8 cellular contexts compared by ENCODE assay signal in genomic region chr19:11887247-11887617, GRCh38. TPM values are rescaled to one million over a fixed set of nuclear protein-coding genes. Genes with fewer than 3 reads are reported as not detected.
DNase-seq lines count a peak whose midpoint lies in the region; ATAC-seq, FAIRE-seq and TF ChIP-seq lines count a peak whose summit lies in the region.

No MANE protein-coding gene starts in this region.

- no peak for TF ChIP-seq EP300 in GM12878 (IDR thresholded peaks at IDR 0.05; ENCODE audit: borderline replicate concordance in 1 of 2, control insufficient read depth in 1 of 2, low read depth in 2 of 2, low read length in 2 of 2)
- TF ChIP-seq EP300 in transverse colon (IDR thresholded peaks at IDR 0.05; ENCODE audit: low read depth), result no peak

- TF ChIP-seq POLR2A in GM12878 (IDR thresholded peaks at IDR 0.05; ENCODE audit: low read depth, low read length) (no peak), right lobe of liver (IDR thresholded peaks at IDR 0.05) (no peak), transverse colon (IDR thresholded peaks at IDR 0.05) (no peak)

- POLR2A ChIA-PET in GM12878 (lab: Charles Lee), result no interaction called here

- H3K27me3 Mint-ChIP-seq in activated T-cell treated with anti-CD3 and anti-CD28 coated beads, Interleukin-2, amount 50 U/mL, for 72 hours (ENCODE audit: low read depth), result no peaks in the 10 kb centered on the region

- RAD21 ChIA-PET in GM12878 (lab: Charles Lee; ENCODE audit: unreplicated experiment), result no interaction called here

- in situ Hi-C loops in GM12878 (cut with MboI), result no loop called here
- in situ Hi-C loops in transverse colon (cut with MboI; ENCODE audit: low pct_ligation_motif_present in 1 of 4, low pct_unique_long_range_greater_than_20kb in 1 of 4, low sequenced_read_pairs in 3 of 4), result loop anchor here in 2 of 4 donors (25.0 kb wide), 2 partner anchors 100 to 250 kb away; partner anchors contain the start of gene ZNF20 (in 1 of the 2)

- H3K4me1 ChIP-seq in GM12878 (ENCODE audit: control insufficient read depth, insufficient read depth, low read length) (no peaks in the 10 kb centered on the region; the same call in 1 of the 2 replicates), right lobe of liver (no peaks in the 10 kb centered on the region), transverse colon (peaks cover 0 to 33% (median 20%) of the 10 kb centered on the region in 4 donors)

- peak overlapping the region; percentile 89 to 90 for H3K4me3 Mint-ChIP-seq in activated T-cell treated with anti-CD3 and anti-CD28 coated beads, Interleukin-2, amount 50 U/mL, for 72 hours

- no peak for TF ChIP-seq CTCF in GM12878 (IDR thresholded peaks at IDR 0.05 in 2 of 3, conservative IDR thresholded peaks at IDR 0.05 in 1 of 3; ENCODE audit: control insufficient read depth in 2 of 3, extremely low read depth in 1 of 3, insufficient read depth in 1 of 3, low read depth in 3 of 3, low read length in 3 of 3)
- no peak for TF ChIP-seq CTCF in right lobe of liver (IDR thresholded peaks at IDR 0.05)
- no peak for TF ChIP-seq CTCF in transverse colon (IDR thresholded peaks at IDR 0.05)

- SMC1A ChIA-PET in GM12878 (lab: Charles Lee; ENCODE audit: uncharacterized antibody, unreplicated experiment), result interaction anchor here (1.1 kb wide), 1 partner anchor 90 kb away, joined by 3 read pairs; no protein-coding TSS in a partner anchor

- 27% methylated on average over 7 of the region's 7 CpGs for WGBS in GM12878 (ENCODE audit: insufficient coverage, insufficient replicate concordance, low lambda C conversion rate, missing lambda C conversion rate)
- 28% methylated on average over 4 of the region's 7 CpGs for WGBS in right lobe of liver (ENCODE audit: insufficient coverage, low coverage, low lambda C conversion rate, missing lambda C conversion rate)
- WGBS in transverse colon (ENCODE audit: low coverage in 1 of 2), 2 donors, result 28% methylated on average over 7 of the region's 7 CpGs; no CpG with 5 or more reads in 1 of the 2 donors

- no peaks in the 10 kb centered on the region for H3K36me3 ChIP-seq in GM12878 (ENCODE audit: control insufficient read depth in 2 of 2, insufficient read depth in 2 of 2, low read length in 1 of 2)
- no peaks in the 10 kb centered on the region for H3K36me3 ChIP-seq in right lobe of liver
- H3K36me3 ChIP-seq in transverse colon, result no peaks in the 10 kb centered on the region

- CTCF ChIA-PET in GM12878 (lab: Yijun Ruan, JAX), result no interaction called here

- H3K27ac ChIP-seq in GM12878 (ENCODE audit: control insufficient read depth, insufficient read depth), result no peak overlapping the region
- peak overlapping the region in 2 of 3 donors; percentile 87 to 91 for H3K27ac ChIP-seq in right lobe of liver
- H3K27ac ChIP-seq in transverse colon, result peak overlapping the region; percentile 88 to 95 (median 94)

- H3K36me3 Mint-ChIP-seq in activated T-cell treated with anti-CD3 and anti-CD28 coated beads, Interleukin-2, amount 50 U/mL, for 72 hours (ENCODE audit: insufficient read depth in 2 of 2), result peaks cover 2 to 3% of the 10 kb centered on the region in 2 donors

- H3K9ac ChIP-seq in GM12878 (ENCODE audit: control insufficient read depth, insufficient read depth, low read length), result no peak overlapping the region

- H3K27me3 ChIP-seq in GM12878 (replicated peaks in 1 of 2; ENCODE audit: control insufficient read depth in 2 of 2, insufficient read depth in 2 of 2, low read length in 1 of 2) (no peaks in the 10 kb centered on the region), right lobe of liver (no peaks in the 10 kb centered on the region), transverse colon (no peaks in the 10 kb centered on the region)

- H4K20me1 ChIP-seq in GM12878 (ENCODE audit: control insufficient read depth, insufficient read depth), result no peaks in the 10 kb centered on the region

- no peak for FAIRE-seq in GM12878 (lab: Jason Lieb, UNC)

- peaks cover 18% of the 10 kb centered on the region for H3K4me1 Mint-ChIP-seq in activated T-cell treated with anti-CD3 and anti-CD28 coated beads, Interleukin-2, amount 50 U/mL, for 72 hours (ENCODE audit: low read depth)

- peaks cover 2 to 3% of the 10 kb centered on the region in 2 donors for H3K9me3 Mint-ChIP-seq in activated T-cell treated with anti-CD3 and anti-CD28 coated beads, Interleukin-2, amount 50 U/mL, for 72 hours

- no TSS peak for BruUV-seq in GM12878 (replicated peaks; lab: Mats Ljungman, UMichigan)

- peak overlapping the region; percentile 79 for H3K4me2 ChIP-seq in GM12878 (ENCODE audit: control insufficient read depth, insufficient read depth)

- peak overlapping the region; percentile 82 for H2AFZ ChIP-seq in GM12878 (ENCODE audit: control insufficient read depth, low read depth, low read length)

- no peak for TF ChIP-seq RAD21 in GM12878 (IDR thresholded peaks at IDR 0.05; ENCODE audit: insufficient read depth, low read depth, low read length)

- no peaks in the 10 kb centered on the region for H3K79me2 ChIP-seq in GM12878 (ENCODE audit: control insufficient read depth, insufficient read depth, low read length)

- H3K27ac Mint-ChIP-seq in activated T-cell treated with anti-CD3 and anti-CD28 coated beads, Interleukin-2, amount 50 U/mL, for 72 hours, result no peak overlapping the region

- intact Hi-C loops in GM12878 (cut with micrococcal nuclease; ENCODE audit: unreplicated experiment) (no loop called here), right lobe of liver (cut with DNase I) (loop anchor here in 1 of 2 donors (10.0 kb wide), 2 partner anchors 98 to 258 kb away; partner anchors contain the start of gene ZNF20), transverse colon (cut with DNase I; ENCODE audit: low total_unique reads) (no loop called here)

- H3K9me3 ChIP-seq in GM12878 (replicated peaks; ENCODE audit: control insufficient read depth, insufficient read depth, low read length), result no peaks in the 10 kb centered on the region; the same call in 2 of the 3 replicates
- no peaks in the 10 kb centered on the region for H3K9me3 ChIP-seq in right lobe of liver
- no peaks in the 10 kb centered on the region for H3K9me3 ChIP-seq in transverse colon

- H3K4me3 ChIP-seq in GM12878 (peak overlapping the region; percentile 68; the same call in 1 of the 2 replicates), right lobe of liver (peak overlapping the region; percentile 61 to 82 (median 73)), transverse colon (peak overlapping the region in 3 of 4 donors; percentile 55 to 73 (median 60))

- no peak for DNase-seq in activated T-cell treated with anti-CD3 and anti-CD28 coated beads, Interleukin-2, amount 50 U/mL, for 72 hours
- no peak for DNase-seq in activated T-cell treated with anti-CD3 and anti-CD28 coated beads, Interleukin-2, amount 50 U/mL, for 48 hours
- DNase-seq in GM12878 (ENCODE audit: low read depth, low spot score), result no peak
- peak in 1 of 3 donors; percentile 20 for DNase-seq in right lobe of liver
- DNase-seq in transverse colon, result no peak
- DNase-seq in KG1 (lab: John Stamatoyannopoulos, UW), result no peak

- no peak for ATAC-seq in activated T-cell treated with anti-CD3 and anti-CD28 coated beads, Interleukin-2, amount 50 U/mL, for 72 hours (replicated peaks in 1 of 2)
- ATAC-seq in GM12878, result no peak
- peak in 2 of 4 donors; percentile 7 to 24 for ATAC-seq in right lobe of liver
- ATAC-seq in GM21360 (IDR thresholded peaks at IDR 0.05; ENCODE audit: unreplicated experiment), result no peak
- ATAC-seq in HG02623 (IDR thresholded peaks at IDR 0.05; ENCODE audit: unreplicated experiment), result no peak

RNA-seq across cellular contexts. Expression of gene ZNF69, which starts 0.3 kb away (rescaled TPM):
- total RNA-seq in activated T-cell treated with anti-CD3 and anti-CD28 coated beads, Interleukin-2, amount 50 U/mL, for 72 hours, result 1 to 10 TPM; 2.0 to 2.6 TPM
- total RNA-seq in GM12878 (2013; cell fraction: nucleolus; rRNA removed), result 0.54 and 0.59 TPM in 2 replicates
- 0.51 and 0.65 TPM in 2 replicates for total RNA-seq in GM12878 (2014; rRNA removed)
- 0.63 and 0.78 TPM in 2 replicates for total RNA-seq in GM12878 (2014; rRNA removed; fragmentation: Illumina TruSeq; extraction: Trizol)
- 0.37 and 0.38 TPM in 2 replicates for total RNA-seq in GM12878 (2021)
- 0.35 TPM for polyA plus RNA-seq in GM12878 (2011; ENCODE audit: low read depth)
- 0.12 and 0.15 TPM in 2 replicates for polyA plus RNA-seq in GM12878 (2011; rRNA removed)
- polyA plus RNA-seq in GM12878 (2011; cell fraction: cytosol; rRNA removed), result 0.09 and 0.12 TPM in 2 replicates
- polyA plus RNA-seq in GM12878 (2011; cell fraction: nucleus; rRNA removed), result 0.09 TPM in 1 of 2 replicates, not detected in the other
- polyA plus RNA-seq in GM12878 (2012), result 0.87 and 1.3 TPM in 2 replicates
- 0.28 and 0.44 TPM in 2 replicates for polyA plus RNA-seq in GM12878 (2014; fragmentation: Illumina TruSeq; extraction: Trizol)
- under 1 TPM; 0.33 to 0.48 TPM for polyA plus RNA-seq in GM12878 (2014; fragmentation: Nextera tagmentation; extraction: Ambion mirVana)
- polyA plus RNA-seq in GM12878 (2014; rRNA removed), result 0.25 and 0.58 TPM in 2 replicates
- under 1 TPM; 0.50 to 0.63 TPM for polyA plus RNA-seq in GM12878 (2016; fragmentation: Nextera tagmentation; extraction: Ambion mirVana)
- polyA minus RNA-seq in GM12878 (2011; rRNA and poly(A)+ RNA removed), result 0.15 and 0.51 TPM in 2 replicates
- not detected in 2 replicates for polyA minus RNA-seq in GM12878 (2011; cell fraction: cytosol; rRNA and poly(A)+ RNA removed)
- 0.12 TPM in 1 of 2 replicates, not detected in the other for polyA minus RNA-seq in GM12878 (2011; cell fraction: nucleus; rRNA and poly(A)+ RNA removed)
- total RNA-seq in right lobe of liver, result 1 to 10 TPM; 6.1 to 10.0 (median 9.2) TPM
- 10 to 100 TPM; 27.4 to 42.6 (median 29.9) TPM for total RNA-seq in transverse colon

RNA-seq across cellular contexts. Expression of gene ZNF700, which starts 37.7 kb away (rescaled TPM):
- total RNA-seq in activated T-cell treated with anti-CD3 and anti-CD28 coated beads, Interleukin-2, amount 50 U/mL, for 72 hours, result 10 to 100 TPM; 16.0 to 17.2 TPM
- 52.7 and 55.7 TPM in 2 replicates for total RNA-seq in GM12878 (2013; cell fraction: nucleolus; rRNA removed)
- 10.5 and 12.4 TPM in 2 replicates for total RNA-seq in GM12878 (2014; rRNA removed)
- total RNA-seq in GM12878 (2014; rRNA removed; fragmentation: Illumina TruSeq; extraction: Trizol), result 15.1 and 16.2 TPM in 2 replicates
- total RNA-seq in GM12878 (2021), result 11.2 and 11.8 TPM in 2 replicates
- 8.5 TPM for polyA plus RNA-seq in GM12878 (2011; ENCODE audit: low read depth)
- 16.0 and 24.7 TPM in 2 replicates for polyA plus RNA-seq in GM12878 (2011; rRNA removed)
- 5.8 and 7.3 TPM in 2 replicates for polyA plus RNA-seq in GM12878 (2011; cell fraction: cytosol; rRNA removed)
- polyA plus RNA-seq in GM12878 (2011; cell fraction: nucleus; rRNA removed), result 15.7 and 17.4 TPM in 2 replicates
- 10.0 and 12.3 TPM in 2 replicates for polyA plus RNA-seq in GM12878 (2012)
- polyA plus RNA-seq in GM12878 (2014; fragmentation: Illumina TruSeq; extraction: Trizol), result 13.6 and 16.3 TPM in 2 replicates
- 1 to 10 TPM; 6.7 to 8.3 TPM for polyA plus RNA-seq in GM12878 (2014; fragmentation: Nextera tagmentation; extraction: Ambion mirVana)
- polyA plus RNA-seq in GM12878 (2014; rRNA removed), result 11.1 and 11.8 TPM in 2 replicates
- polyA plus RNA-seq in GM12878 (2016; fragmentation: Nextera tagmentation; extraction: Ambion mirVana), result 1 to 10 TPM; 8.1 to 8.4 TPM
- polyA minus RNA-seq in GM12878 (2011; rRNA and poly(A)+ RNA removed), result 10.8 and 19.2 TPM in 2 replicates
- 6.4 and 7.3 TPM in 2 replicates for polyA minus RNA-seq in GM12878 (2011; cell fraction: cytosol; rRNA and poly(A)+ RNA removed)
- 5.8 and 7.0 TPM in 2 replicates for polyA minus RNA-seq in GM12878 (2011; cell fraction: nucleus; rRNA and poly(A)+ RNA removed)
- 1 to 10 TPM; 5.1 to 7.6 (median 5.5) TPM for total RNA-seq in right lobe of liver
- 10 to 100 TPM; 25.8 to 38.3 (median 29.1) TPM for total RNA-seq in transverse colon

RNA-seq across cellular contexts. Expression of gene ZNF439, which starts 38.7 kb away (rescaled TPM):
- total RNA-seq in activated T-cell treated with anti-CD3 and anti-CD28 coated beads, Interleukin-2, amount 50 U/mL, for 72 hours, result 10 to 100 TPM in 1 of 2 donors, 1 to 10 TPM in 1; 5.8 to 10.1 TPM
- total RNA-seq in GM12878 (2013; cell fraction: nucleolus; rRNA removed), result 4.2 and 5.5 TPM in 2 replicates
- total RNA-seq in GM12878 (2014; rRNA removed) (1.2 and 1.8 TPM in 2 replicates), GM12878 (2014; rRNA removed; fragmentation: Illumina TruSeq; extraction: Trizol) (2.4 and 2.5 TPM in 2 replicates), GM12878 (2021) (1.2 and 1.8 TPM in 2 replicates), right lobe of liver (1 to 10 TPM in 2 of 6 experiments, under 1 TPM in 4; 0.43 to 1.3 (median 0.66) TPM), transverse colon (10 to 100 TPM; 14.6 to 20.3 (median 16.0) TPM)
- 2.2 TPM for polyA plus RNA-seq in GM12878 (2011; ENCODE audit: low read depth)
- polyA plus RNA-seq in GM12878 (2011; rRNA removed) (0.53 and 0.79 TPM in 2 replicates), GM12878 (2014; fragmentation: Illumina TruSeq; extraction: Trizol) (1.4 and 2.2 TPM in 2 replicates), GM12878 (2014; fragmentation: Nextera tagmentation; extraction: Ambion mirVana) (under 1 TPM; 0.43 to 0.77 TPM), GM12878 (2014; rRNA removed) (1.4 and 1.7 TPM in 2 replicates), GM12878 (2016; fragmentation: Nextera tagmentation; extraction: Ambion mirVana) (1 to 10 TPM; 1.1 to 1.2 TPM)
- 0.17 and 0.19 TPM in 2 replicates for polyA plus RNA-seq in GM12878 (2011; cell fraction: cytosol; rRNA removed)
- polyA plus RNA-seq in GM12878 (2011; cell fraction: nucleus; rRNA removed), result 0.73 and 0.84 TPM in 2 replicates
- 3.8 and 4.7 TPM in 2 replicates for polyA plus RNA-seq in GM12878 (2012)
- polyA minus RNA-seq in GM12878 (2011; rRNA and poly(A)+ RNA removed), result 0.46 and 0.73 TPM in 2 replicates
- polyA minus RNA-seq in GM12878 (2011; cell fraction: cytosol; rRNA and poly(A)+ RNA removed), result 0.62 TPM in 1 of 2 replicates, not detected in the other
- 0.48 and 0.86 TPM in 2 replicates for polyA minus RNA-seq in GM12878 (2011; cell fraction: nucleus; rRNA and poly(A)+ RNA removed)
